In the genomic region with DNA sequence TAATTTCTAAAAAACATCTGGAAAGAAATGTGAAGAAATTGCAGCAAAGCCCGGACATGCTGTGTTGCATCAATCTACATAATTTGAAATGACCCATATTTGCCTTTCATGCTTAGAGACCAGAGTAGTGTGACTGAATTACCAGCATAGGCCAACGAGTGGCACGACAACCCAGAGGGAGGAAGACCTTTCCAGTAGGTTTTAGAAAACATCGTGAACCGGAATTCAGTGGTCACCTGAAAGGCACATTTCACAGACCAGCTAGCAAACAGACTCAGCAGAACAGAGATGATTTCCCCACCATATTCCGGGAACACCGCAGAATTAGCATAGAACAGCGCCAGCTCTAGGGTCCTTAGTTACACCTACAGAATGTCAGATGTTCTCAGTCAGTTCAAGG, we compare ENCODE assay signal across 35 cellular contexts.
"Had no signal": no experiment of that assay in that cellular context is flagged by ENCODE, and none has a peak within 500 bp of the region (broad histone marks: within the 10 kb centered on the region; RNA-seq: fewer than 3 reads in every experiment).

No MANE protein-coding gene starts in this region.

- H3K4me3 ChIP-seq: ovary, prostate gland, sigmoid colon, stomach, thyroid gland, upper lobe of right lung had no signal

- H3K36me3 Mint-ChIP-seq: activated naive CD4-positive, alpha-beta T cell treated with anti-CD3 and anti-CD28 coated beads, Interleukin-2, amount 50 U/mL, for 24 hours; naive B cell; stimulated activated memory B cell treated with anti-CD40 and anti-IgM and Interleukin-4, amounts not matched to agents 10 μg/mL and 1 μg/mL and 100 μg/mL, for 72 hours had no signal

- H3K27me3 ChIP-seq: ovary, thyroid gland had no signal

- H3K27ac ChIP-seq: breast epithelium, gastroesophageal sphincter, neutrophil, ovary, prostate gland, sigmoid colon, stomach, thyroid gland, upper lobe of right lung had no signal

- ATAC-seq: activated CD4-positive, alpha-beta T cell treated with anti-CD3 and anti-CD28 coated beads for 36 hours; activated CD8-positive, alpha-beta memory T cell treated with anti-CD3 and anti-CD28 coated beads, Interleukin-2, amount 10 ng/mL, durations not matched to agents 7 days and 5 days; activated CD8-positive, alpha-beta T cell treated with anti-CD3 and anti-CD28 coated beads, Interleukin-2, amount 10 ng/mL, durations not matched to agents 7 days and 5 days; activated naive CD8-positive, alpha-beta T cell treated with anti-CD3 and anti-CD28 coated beads, Interleukin-2, amount 50 U/mL, for 24 hours; gastroesophageal sphincter; left colon; stimulated activated memory B cell treated with anti-CD40 and anti-IgM and Interleukin-4, amounts not matched to agents 10 μg/mL and 1 μg/mL and 100 μg/mL, for 72 hours; T-helper 17 cell; upper lobe of right lung had no signal

- DNase-seq: activated CD4-positive, alpha-beta T cell treated with anti-CD3 and anti-CD28 coated beads for 36 hours; activated CD4-positive, CD25-positive, alpha-beta regulatory T cell; activated CD8-positive, alpha-beta memory T cell treated with anti-CD3 and anti-CD28 coated beads, Interleukin-2, amount 10 ng/mL, durations not matched to agents 7 days and 5 days; activated CD8-positive, alpha-beta T cell treated with anti-CD3 and anti-CD28 coated beads, Interleukin-2, amount 10 ng/mL, durations not matched to agents 7 days and 5 days; activated naive CD8-positive, alpha-beta T cell treated with anti-CD3 and anti-CD28 coated beads, Interleukin-2, amount 50 U/mL, for 24 hours; activated T-cell treated with anti-CD3 and anti-CD28 coated beads, Interleukin-2, amount 50 U/mL, for 48 hours; amygdala; central memory CD4-positive, alpha-beta T cell; effector CD8-positive, alpha-beta T cell; erythroblast; head of caudate nucleus; hippocampal formation; immature natural killer cell; kidney; left colon; mammary epithelial cell; naive B cell; ovary; sigmoid colon; small intestine; stimulated activated CD4-positive, alpha-beta T cell treated with anti-CD3 and anti-CD28 coated beads, Interleukin-4, amount 100 ng/mL, for 4 hours; stimulated activated CD8-positive, alpha-beta memory T cell treated with anti-CD3 and anti-CD28 coated beads, Interleukin-4, amount 100 ng/mL, for 48 hours; stomach; SW 1271; T-helper 17 cell; T1000; thyroid gland; upper lobe of right lung had no signal

- H3K9me3 Mint-ChIP-seq: activated T-helper 2 cell treated with anti-CD3 and anti-CD28 coated beads, Interferon-gamma antibody, Interleukin-2, Interleukin-4, amounts not matched to agents 10 μg/mL and 5 μg/mL and 100 μg/mL, durations not matched to agents 14 hours and 24 hours and 36 hours had no signal

- H3K27ac Mint-ChIP-seq: activated CD4-positive, alpha-beta T cell treated with anti-CD3 and anti-CD28 coated beads for 36 hours; activated CD8-positive, alpha-beta memory T cell treated with anti-CD3 and anti-CD28 coated beads, Interleukin-2, amount 10 ng/mL, durations not matched to agents 7 days and 5 days; activated CD8-positive, alpha-beta T cell treated with anti-CD3 and anti-CD28 coated beads, Interleukin-2, amount 10 ng/mL, durations not matched to agents 7 days and 5 days; activated naive CD4-positive, alpha-beta T cell treated with anti-CD3 and anti-CD28 coated beads, Interleukin-2, amount 50 U/mL, for 24 hours; activated naive CD8-positive, alpha-beta T cell treated with anti-CD3 and anti-CD28 coated beads, Interleukin-2, amount 50 U/mL, for 24 hours; activated T-helper 2 cell treated with anti-CD3 and anti-CD28 coated beads, Interferon-gamma antibody, Interleukin-2, Interleukin-4, amounts not matched to agents 10 μg/mL and 5 μg/mL and 100 μg/mL, durations not matched to agents 14 hours and 24 hours and 36 hours; immature natural killer cell; naive B cell; stimulated activated memory B cell treated with anti-CD40 and anti-IgM and Interleukin-4, amounts not matched to agents 10 μg/mL and 1 μg/mL and 100 μg/mL, for 72 hours; T-helper 17 cell had no signal

- H3K4me1 ChIP-seq: breast epithelium, prostate gland, upper lobe of right lung had no signal

- H3K9me3 ChIP-seq: gastroesophageal sphincter, neutrophil, ovary, prostate gland, sigmoid colon, stomach, thyroid gland, upper lobe of right lung had no signal

- H3K4me1 Mint-ChIP-seq: activated CD8-positive, alpha-beta memory T cell treated with anti-CD3 and anti-CD28 coated beads, Interleukin-2, amount 10 ng/mL, durations not matched to agents 7 days and 5 days; activated naive CD4-positive, alpha-beta T cell treated with anti-CD3 and anti-CD28 coated beads, Interleukin-2, amount 50 U/mL, for 24 hours; activated naive CD8-positive, alpha-beta T cell treated with anti-CD3 and anti-CD28 coated beads, Interleukin-2, amount 50 U/mL, for 24 hours; stimulated activated memory B cell treated with anti-CD40 and anti-IgM and Interleukin-4, amounts not matched to agents 10 μg/mL and 1 μg/mL and 100 μg/mL, for 72 hours; T-helper 17 cell had no signal

- H3K4me3 Mint-ChIP-seq: activated CD4-positive, alpha-beta T cell treated with anti-CD3 and anti-CD28 coated beads for 36 hours; activated CD8-positive, alpha-beta memory T cell treated with anti-CD3 and anti-CD28 coated beads, Interleukin-2, amount 10 ng/mL, durations not matched to agents 7 days and 5 days; activated CD8-positive, alpha-beta T cell treated with anti-CD3 and anti-CD28 coated beads, Interleukin-2, amount 10 ng/mL, durations not matched to agents 7 days and 5 days; activated naive CD4-positive, alpha-beta T cell treated with anti-CD3 and anti-CD28 coated beads, Interleukin-2, amount 50 U/mL, for 24 hours; activated naive CD8-positive, alpha-beta T cell treated with anti-CD3 and anti-CD28 coated beads, Interleukin-2, amount 50 U/mL, for 24 hours; stimulated activated memory B cell treated with anti-CD40 and anti-IgM and Interleukin-4, amounts not matched to agents 10 μg/mL and 1 μg/mL and 100 μg/mL, for 72 hours; T-helper 17 cell had no signal

- H3K36me3 ChIP-seq: breast epithelium, gastroesophageal sphincter, neutrophil, ovary, prostate gland, sigmoid colon, stomach, thyroid gland, upper lobe of right lung had no signal
